25 cellular contexts compared by ENCODE assay signal in the genomic region with DNA sequence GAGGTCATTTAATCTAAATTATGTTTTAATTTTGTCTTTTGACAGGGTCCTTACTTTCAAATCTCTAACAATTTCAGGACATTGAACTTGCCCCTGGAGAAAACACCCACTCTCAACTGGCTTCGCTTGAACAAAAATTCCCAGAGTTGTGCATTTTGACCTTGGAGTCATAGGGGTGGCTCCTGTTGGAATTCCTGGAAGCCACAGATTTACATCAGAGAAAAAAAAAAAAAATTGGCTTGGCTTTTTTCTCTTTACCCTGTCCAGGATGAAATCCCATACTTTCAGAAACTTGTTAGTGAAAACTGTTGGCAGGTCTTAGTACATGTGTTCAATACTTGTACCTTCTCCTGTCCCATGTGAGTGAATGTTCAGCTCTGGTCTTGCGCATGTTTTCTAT.
"Had no signal": no experiment of that assay in that cellular context is flagged by ENCODE, and none has a peak within 500 bp of the region (broad histone marks: within the 10 kb centered on the region; RNA-seq: fewer than 3 reads in every experiment).

No MANE protein-coding gene starts in this region.

- H3K4me1 Mint-ChIP-seq: activated CD4-positive, alpha-beta T cell treated with anti-CD3 and anti-CD28 coated beads, Interleukin-2, amount 10 ng/mL, durations not matched to agents 7 days and 5 days; activated naive CD4-positive, alpha-beta T cell treated with anti-CD3 and anti-CD28 coated beads, Interleukin-2, amount 50 U/mL, for 24 hours; naive thymus-derived CD4-positive, alpha-beta T cell; stimulated activated effector memory CD8-positive, alpha-beta T cell treated with anti-CD3 and anti-CD28 coated beads, Interleukin-12 subunit alpha, Interleukin-12 subunit beta, amount 100 ng/mL, for 72 hours; T-cell had no signal

- H3K4me3 Mint-ChIP-seq: activated CD4-positive, alpha-beta T cell treated with anti-CD3 and anti-CD28 coated beads, Interleukin-2, amount 10 ng/mL, durations not matched to agents 7 days and 5 days; activated CD8-positive, alpha-beta T cell treated with anti-CD3 and anti-CD28 coated beads, Interleukin-2, amount 10 ng/mL, durations not matched to agents 7 days and 5 days; activated naive CD4-positive, alpha-beta T cell treated with anti-CD3 and anti-CD28 coated beads, Interleukin-2, amount 50 U/mL, for 24 hours; naive thymus-derived CD4-positive, alpha-beta T cell; stimulated activated effector memory CD8-positive, alpha-beta T cell treated with anti-CD3 and anti-CD28 coated beads, Interleukin-12 subunit alpha, Interleukin-12 subunit beta, amount 100 ng/mL, for 72 hours; T-cell had no signal

- H3K27me3 ChIP-seq: brain microvascular endothelial cell, esophagus muscularis mucosa, stomach, suprapubic skin, tibial nerve, uterus had no signal

- H3K9me3 ChIP-seq: esophagus muscularis mucosa, stomach, suprapubic skin, tibial nerve, uterus had no signal

- ATAC-seq: activated CD8-positive, alpha-beta T cell treated with anti-CD3 and anti-CD28 coated beads, Interleukin-2, amount 10 ng/mL, durations not matched to agents 7 days and 5 days; left lobe of liver; naive thymus-derived CD4-positive, alpha-beta T cell; stimulated activated effector memory CD8-positive, alpha-beta T cell treated with anti-CD3 and anti-CD28 coated beads, Interleukin-12 subunit alpha, Interleukin-12 subunit beta, amount 100 ng/mL, for 72 hours; T-cell had no signal

- H3K27ac Mint-ChIP-seq: activated CD4-positive, alpha-beta T cell treated with anti-CD3 and anti-CD28 coated beads, Interleukin-2, amount 10 ng/mL, durations not matched to agents 7 days and 5 days; activated CD8-positive, alpha-beta T cell treated with anti-CD3 and anti-CD28 coated beads, Interleukin-2, amount 10 ng/mL, durations not matched to agents 7 days and 5 days; activated naive CD4-positive, alpha-beta T cell treated with anti-CD3 and anti-CD28 coated beads, Interleukin-2, amount 50 U/mL, for 24 hours; naive thymus-derived CD4-positive, alpha-beta T cell; stimulated activated effector memory CD8-positive, alpha-beta T cell treated with anti-CD3 and anti-CD28 coated beads, Interleukin-12 subunit alpha, Interleukin-12 subunit beta, amount 100 ng/mL, for 72 hours; T-cell had no signal

- DNase-seq: activated CD4-positive, alpha-beta T cell treated with anti-CD3 and anti-CD28 coated beads, Interleukin-2, amount 10 ng/mL, durations not matched to agents 7 days and 5 days; activated CD4-positive, CD25-positive, alpha-beta regulatory T cell treated with anti-CD3 and anti-CD28 coated beads, Interleukin-2, amount 50 U/mL, for 72 hours; activated CD8-positive, alpha-beta T cell treated with anti-CD3 and anti-CD28 coated beads, Interleukin-2, amount 10 ng/mL, durations not matched to agents 7 days and 5 days; activated gamma-delta T cell treated with Interleukin-2 at 50 U/mL for 16 hours; activated T-cell treated with anti-CD3 and anti-CD28 coated beads, Interleukin-2, amount 50 U/mL, for 1 hour; aorta; brain microvascular endothelial cell; caudate nucleus; dermis blood vessel endothelial cell; effector CD8-positive, alpha-beta T cell; kidney; naive thymus-derived CD4-positive, alpha-beta T cell; retina; stimulated activated CD4-positive, alpha-beta T cell treated with anti-CD3 and anti-CD28 coated beads, Interleukin-1b, Interleukin-23, amount 100 ng/mL, for 48 hours; stomach; T-cell; uterus; WERI-Rb-1 had no signal

- H3K27ac ChIP-seq: brain microvascular endothelial cell, esophagus muscularis mucosa, stomach, suprapubic skin, tibial nerve, uterus, WERI-Rb-1 had no signal

- H3K36me3 ChIP-seq: brain microvascular endothelial cell, esophagus muscularis mucosa, stomach, suprapubic skin, tibial nerve, uterus, WERI-Rb-1 had no signal

- H3K4me3 ChIP-seq: esophagus muscularis mucosa, lung, stomach, suprapubic skin, tibial nerve, uterus had no signal

- H3K36me3 Mint-ChIP-seq: activated naive CD4-positive, alpha-beta T cell treated with anti-CD3 and anti-CD28 coated beads, Interleukin-2, amount 50 U/mL, for 24 hours; naive thymus-derived CD4-positive, alpha-beta T cell; stimulated activated effector memory CD8-positive, alpha-beta T cell treated with anti-CD3 and anti-CD28 coated beads, Interleukin-12 subunit alpha, Interleukin-12 subunit beta, amount 100 ng/mL, for 72 hours; T-cell had no signal

- H3K4me1 ChIP-seq: esophagus muscularis mucosa, stomach, suprapubic skin, uterus had no signal

- H3K27me3 Mint-ChIP-seq: activated CD4-positive, alpha-beta T cell treated with anti-CD3 and anti-CD28 coated beads, Interleukin-2, amount 10 ng/mL, durations not matched to agents 7 days and 5 days; activated naive CD4-positive, alpha-beta T cell treated with anti-CD3 and anti-CD28 coated beads, Interleukin-2, amount 50 U/mL, for 24 hours; naive thymus-derived CD4-positive, alpha-beta T cell; T-cell had no signal
